In genomic region chr13:109881961-109882558, GRCh38 we compare ENCODE assay signal across 26 cellular contexts.
"Had no signal": no experiment of that assay in that cellular context is flagged by ENCODE, and none has a peak within 500 bp of the region (broad histone marks: within the 10 kb centered on the region; RNA-seq: fewer than 3 reads in every experiment).

No MANE protein-coding gene starts in this region.

- H3K27me3 ChIP-seq: brain microvascular endothelial cell, gastroesophageal sphincter had no signal

- DNase-seq: activated CD4-positive, alpha-beta memory T cell treated with anti-CD3 and anti-CD28 coated beads, Interleukin-2, amount 10 ng/mL, durations not matched to agents 7 days and 5 days; activated CD4-positive, alpha-beta T cell treated with anti-CD3 and anti-CD28 coated beads for 1 hour; activated CD4-positive, alpha-beta T cell treated with anti-CD3 and anti-CD28 coated beads for 4 hours; activated CD4-positive, alpha-beta T cell treated with anti-CD3 and anti-CD28 coated beads, Interleukin-2, amount 10 ng/mL, durations not matched to agents 7 days and 5 days; activated CD4-positive, alpha-beta T cell treated with anti-CD3 and anti-CD28 coated beads, Interleukin-2, amount 50 U/mL, for 4 hours; activated CD8-positive, alpha-beta memory T cell treated with anti-CD3 and anti-CD28 coated beads, Interleukin-2, amount 50 U/mL, for 48 hours; activated effector memory CD4-positive, alpha-beta T cell treated with Interleukin-2 at 50 U/mL for 16 hours; activated gamma-delta T cell treated with Interleukin-2 at 50 U/mL for 16 hours; activated naive CD4-positive, alpha-beta T cell treated with anti-CD3 and anti-CD28 coated beads, Interleukin-2, amount 50 U/mL, for 16 hours; activated naive CD4-positive, alpha-beta T cell treated with Interleukin-2 at 50 U/mL for 16 hours; activated T-cell treated with anti-CD3 and anti-CD28 coated beads for 4 hours; activated T-cell treated with anti-CD3 and anti-CD28 coated beads, Interleukin-2, amount 50 U/mL, for 24 hours; activated T-cell treated with anti-CD3 and anti-CD28 coated beads, Interleukin-2, amount 50 U/mL, for 72 hours; amniotic stem cell; brain microvascular endothelial cell; cortex of kidney; dermis blood vessel endothelial cell; effector CD4-positive, alpha-beta T cell; effector memory CD8-positive, alpha-beta T cell; foreskin keratinocyte; T-helper 2 cell had no signal

- FAIRE-seq: astrocyte, colon, TTC549 had no signal

- H3K36me3 ChIP-seq: brain microvascular endothelial cell, gastroesophageal sphincter had no signal

- H3K9me3 ChIP-seq: gastroesophageal sphincter had no signal

- H3K4me3 ChIP-seq: gastroesophageal sphincter had no signal

- H3K27ac ChIP-seq: brain microvascular endothelial cell, epithelial cell of prostate, foreskin keratinocyte, gastroesophageal sphincter had no signal

- H3K4me1 ChIP-seq: foreskin keratinocyte, gastroesophageal sphincter had no signal
